ENCODE assay signal across 8 cellular contexts in the genomic region with DNA sequence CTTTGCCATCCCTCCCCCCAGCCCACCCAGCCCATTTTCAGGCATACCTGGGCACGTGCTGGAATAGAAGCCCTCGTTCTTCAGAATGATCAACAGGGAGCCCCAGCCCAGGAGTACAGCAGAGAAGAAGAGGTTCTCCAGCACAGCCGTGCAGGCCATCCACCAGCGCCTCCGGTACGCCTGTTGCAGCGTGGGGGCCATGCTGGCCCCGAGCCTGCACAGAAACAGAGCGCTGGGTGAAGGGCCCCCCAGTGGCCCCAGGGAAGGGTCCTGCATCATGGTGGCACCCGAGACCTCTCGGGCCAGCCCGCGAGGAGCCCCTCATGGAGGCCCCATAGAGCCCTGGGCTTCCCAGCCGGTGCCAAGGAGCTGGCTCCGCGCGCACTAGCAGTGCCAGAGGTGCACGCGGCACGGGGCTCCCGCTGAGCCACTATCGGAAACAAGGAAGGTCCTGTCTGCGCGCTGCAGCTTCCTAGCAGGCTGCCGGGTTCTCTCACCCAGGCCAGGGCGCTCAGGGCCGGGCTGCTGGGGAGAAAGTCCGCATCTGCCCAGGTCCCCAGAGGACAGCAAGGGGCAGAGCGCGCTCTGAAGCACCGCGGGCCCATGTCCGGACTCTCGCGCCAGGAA. TPM values are rescaled to one million over a fixed set of nuclear protein-coding genes. Genes with fewer than 3 reads are reported as not detected.
A peak's percentile ranks its signal among the peaks of the same experiment; 100 is the strongest.
DNase-seq lines count a peak whose midpoint lies in the region; ATAC-seq, FAIRE-seq and TF ChIP-seq lines count a peak whose summit lies in the region.

No MANE protein-coding gene starts in this region.

- peaks cover 94% of the 10 kb centered on the region for H3K27me3 Mint-ChIP-seq in brain

- H3K27ac Mint-ChIP-seq in brain = no peak overlapping the region

- TF ChIP-seq CTCF in brain (conservative IDR thresholded peaks at IDR 0.05) (no peak), kidney (IDR thresholded peaks at IDR 0.05; ENCODE audit: borderline replicate concordance, extremely low read depth, insufficient read depth) (no peak)

- H3K9me3 Mint-ChIP-seq in brain = peaks cover 0 to 5% (median 0%) of the 10 kb centered on the region in 5 experiments

- H3K36me3 Mint-ChIP-seq in brain = no peaks in the 10 kb centered on the region

- peaks cover 7% of the 10 kb centered on the region for H3K4me1 Mint-ChIP-seq in brain

- H3K4me3 ChIP-seq in kidney (ENCODE audit: low read length in 2 of 2) = peak overlapping the region; percentile 72 to 82

- no peak overlapping the region for H3K27ac ChIP-seq in kidney (ENCODE audit: low read depth in 2 of 2, low read length in 2 of 2)

- FAIRE-seq in kidney (lab: Jason Lieb, UNC) = no peak

- DNase-seq in SIG-M5 treated with dmso at 0.1 percent for 504 hours (lab: John Stamatoyannopoulos, UW; ENCODE audit: unreplicated experiment) (peak; percentile 15), SIG-M5 (lab: John Stamatoyannopoulos, UW) (no peak), RPMI7951 (ENCODE audit: low read depth) (peak; percentile 37), kidney (peak; percentile 83), NK-92 (lab: John Stamatoyannopoulos, UW; ENCODE audit: unreplicated experiment) (no peak)
- DNase-seq in stimulated activated CD4-positive, alpha-beta T cell treated with anti-CD3 and anti-CD28 coated beads, Interleukin-4, amount 100 ng/mL, for 1 hour = peak; percentile 44

- peak overlapping the region; percentile 87 to 97 (median 91) for H3K4me3 Mint-ChIP-seq in brain

- peak; percentile 39 for ATAC-seq in HG03103 (IDR thresholded peaks at IDR 0.05; ENCODE audit: low read depth, unreplicated experiment)

- H3K36me3 ChIP-seq in kidney (ENCODE audit: control insufficient read depth in 1 of 2, insufficient read depth in 2 of 2, low read length in 2 of 2) = no peaks in the 10 kb centered on the region

- no peaks in the 10 kb centered on the region for H3K9me3 ChIP-seq in kidney (ENCODE audit: control insufficient read depth in 1 of 2, low read length in 2 of 2)

- peak overlapping the region; percentile 40 to 41 for H3K9ac ChIP-seq in kidney (ENCODE audit: low read length in 2 of 2)

- H3K4me1 ChIP-seq in kidney (ENCODE audit: control insufficient read depth in 1 of 2, insufficient read depth in 1 of 2, low read depth in 1 of 2, low read length in 2 of 2) = peaks cover 0 to 9% of the 10 kb centered on the region in 2 donors

- intact Hi-C loops in kidney (cut with DNase I) = no loop called here

RNA-seq across cellular contexts. Expression of gene SLC43A1, which starts 1.5 kb away (rescaled TPM):
- 6.5 and 7.3 TPM in 2 replicates for total RNA-seq in RPMI7951 (2014; rRNA removed; shearing (Covaris generic))
- polyA plus RNA-seq in brain (ENCODE audit: insufficient read depth, low read depth, low replicate concordance) = 1.6 TPM
- 4.1 TPM for total RNA-seq in kidney
- 16.6 TPM for polyA plus RNA-seq in kidney (ENCODE audit: insufficient read depth, low read depth, low replicate concordance)

RNA-seq across cellular contexts. Expression of gene TIMM10, which starts 16.5 kb away (rescaled TPM):
- total RNA-seq in RPMI7951 (2014; rRNA removed; shearing (Covaris generic)) = 83.3 and 89.8 TPM in 2 replicates
- polyA plus RNA-seq in brain (ENCODE audit: insufficient read depth, low read depth, low replicate concordance) (98.7 TPM), kidney (ENCODE audit: insufficient read depth, low read depth, low replicate concordance) (174 TPM)
- total RNA-seq in kidney = 38.6 TPM

RNA-seq across cellular contexts. Expression of gene SMTNL1, which starts 23.4 kb away (rescaled TPM):
- not detected in 2 replicates for total RNA-seq in RPMI7951 (2014; rRNA removed; shearing (Covaris generic))
- polyA plus RNA-seq in brain (ENCODE audit: insufficient read depth, low read depth, low replicate concordance) (not detected), kidney (ENCODE audit: insufficient read depth, low read depth, low replicate concordance) (not detected)
- total RNA-seq in kidney = not detected

RNA-seq across cellular contexts. Expression of gene UBE2L6, which starts 53.4 kb away (rescaled TPM):
- total RNA-seq in RPMI7951 (2014; rRNA removed; shearing (Covaris generic)) = 57.7 and 62.9 TPM in 2 replicates
- polyA plus RNA-seq in brain (ENCODE audit: insufficient read depth, low read depth, low replicate concordance) (115 TPM), kidney (ENCODE audit: insufficient read depth, low read depth, low replicate concordance) (73.9 TPM)
- 71.4 TPM for total RNA-seq in kidney

RNA-seq across cellular contexts. Expression of gene RTN4RL2, which starts 53.7 kb away (rescaled TPM):
- total RNA-seq in RPMI7951 (2014; rRNA removed; shearing (Covaris generic)) = 0.72 and 0.88 TPM in 2 replicates
- 14.0 TPM for polyA plus RNA-seq in brain (ENCODE audit: insufficient read depth, low read depth, low replicate concordance)
- total RNA-seq in kidney = 2.6 TPM
- polyA plus RNA-seq in kidney (ENCODE audit: insufficient read depth, low read depth, low replicate concordance) = 5.5 TPM

Comparison
In these comparisons a context has a peak if more than half of its experiments do, and no peak if none do; other contexts are left out.
1. DNase-seq: peak in SIG-M5 treated with dmso at 0.1 percent for 504 hours (single experiment), RPMI7951 (single experiment), kidney (single experiment) and stimulated activated CD4-positive, alpha-beta T cell treated with anti-CD3 and anti-CD28 coated beads, Interleukin-4, amount 100 ng/mL, for 1 hour (single experiment); none in SIG-M5 (single experiment) and NK-92 (single experiment).